Comparison of ENCODE assay signal across 35 cellular contexts in the genomic region with DNA sequence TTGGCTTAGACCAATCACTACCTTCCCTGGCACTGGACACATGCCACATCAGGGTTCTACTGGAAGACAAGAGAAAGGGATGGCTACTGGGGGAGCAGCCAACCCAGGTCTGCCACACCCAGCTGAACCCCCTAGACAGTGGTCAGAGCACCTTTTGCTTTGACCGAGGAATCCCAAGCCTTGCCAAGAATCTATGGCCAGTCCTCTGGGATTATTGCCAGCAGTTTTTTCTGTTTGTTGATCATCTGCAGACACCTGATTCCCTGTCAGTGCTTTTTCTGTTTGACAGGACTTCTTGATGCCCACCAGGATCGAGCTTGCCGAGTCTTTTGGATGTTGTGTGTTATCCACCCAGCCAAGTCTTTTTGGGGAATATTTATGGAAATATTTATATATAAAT.
"Had no signal": no experiment of that assay in that cellular context is flagged by ENCODE, and none has a peak within 500 bp of the region (broad histone marks: within the 10 kb centered on the region; RNA-seq: fewer than 3 reads in every experiment).

No MANE protein-coding gene starts in this region.

- H3K9me3 ChIP-seq: adrenal gland, body of pancreas, breast epithelium, Peyer's patch had no signal

- H3K36me3 ChIP-seq: adrenal gland, breast epithelium, Peyer's patch had no signal

- H3K27ac ChIP-seq: adrenal gland, body of pancreas, breast epithelium, KMS-11, Peyer's patch, VCaP had no signal

- H3K27me3 ChIP-seq: adrenal gland, body of pancreas, breast epithelium, Peyer's patch had no signal

- H3K4me1 ChIP-seq: adrenal gland, body of pancreas, breast epithelium had no signal

- DNase-seq: activated B cell treated with CpG ODN at 0.5 μM for 24 hours; activated CD4-positive, alpha-beta memory T cell treated with anti-CD3 and anti-CD28 coated beads for 36 hours; activated CD4-positive, alpha-beta T cell treated with anti-CD3 and anti-CD28 coated beads for 4 hours; activated CD4-positive, alpha-beta T cell treated with anti-CD3 and anti-CD28 coated beads, Interleukin-2, amount 50 U/mL, for 1 hour; activated CD4-positive, CD25-positive, alpha-beta regulatory T cell treated with anti-CD3 and anti-CD28 coated beads, Interleukin-2, amount 50 U/mL, for 72 hours; activated CD8-positive, alpha-beta memory T cell treated with anti-CD3 and anti-CD28 coated beads, Interleukin-2, amount 50 U/mL, for 4 hours; activated gamma-delta T cell treated with Interleukin-2 at 50 U/mL for 16 hours; activated naive CD4-positive, alpha-beta T cell treated with anti-CD3 and anti-CD28 coated beads for 36 hours; activated T-cell treated with anti-CD3 and anti-CD28 coated beads for 4 hours; activated T-cell treated with anti-CD3 and anti-CD28 coated beads, Interleukin-2, amount 50 U/mL, for 4 hours; body of pancreas; NCI-H1105 treated with DMSO at 0.1 percent for 48 hours; NCI-H1436; NCI-H1694; NCI-H1930; NCI-H2107; NCI-H2171; NCI-H226; NCI-H524; NCI-H69; NCI-H82; NK-92 treated with Interleukin-12 subunit alpha and Interleukin-12 subunit beta, amount 100 ng/mL, for 24 hours; PC-3; Peyer's patch; RPMI8226; SIG-M5; T-cell; T-helper 17 cell; T-helper 9 cell had no signal

- H3K4me3 ChIP-seq: adrenal gland, body of pancreas, breast epithelium, Peyer's patch had no signal

- ATAC-seq: activated naive CD4-positive, alpha-beta T cell treated with anti-CD3 and anti-CD28 coated beads, Interleukin-2, amount 50 U/mL, for 72 hours; activated T-cell treated with anti-CD3 and anti-CD28 coated beads, Interleukin-2, amount 50 U/mL, for 4 hours; body of pancreas; PC-3; SK-N-SH treated with all-trans-retinoic acid at 6 μM for 48 hours; T-cell; T-helper 17 cell had no signal
